In the genomic region with DNA sequence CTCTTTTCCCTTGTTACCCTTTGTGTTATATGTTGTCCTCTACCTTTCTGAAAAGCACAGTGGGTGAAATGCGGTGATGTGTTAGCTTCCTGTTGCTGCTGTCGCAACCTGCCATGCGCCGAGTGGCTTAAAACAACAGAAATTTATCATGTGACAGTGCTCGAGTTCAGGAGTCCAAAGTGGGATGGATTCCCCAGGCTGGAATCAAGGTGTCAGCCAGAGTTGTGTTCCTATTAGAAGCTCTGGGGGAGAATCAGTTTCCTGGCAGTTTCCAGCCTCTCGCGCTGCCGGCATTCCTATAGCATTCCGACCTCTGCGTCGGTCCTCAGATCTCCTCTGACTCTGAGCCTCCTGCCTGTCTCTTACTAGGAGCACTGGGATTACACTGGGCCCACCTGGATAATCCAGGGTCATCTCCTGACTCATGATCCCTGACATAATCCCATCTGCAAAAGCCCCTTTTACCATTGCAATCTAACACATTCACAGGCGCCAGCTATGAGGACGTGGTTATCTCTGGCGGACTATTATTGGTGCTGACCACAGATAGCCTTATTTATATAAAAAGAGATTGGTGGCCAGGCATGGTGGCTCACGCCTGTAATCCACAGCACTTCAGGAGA, we compare ENCODE assay signal across 16 cellular contexts.
DNase-seq lines count a peak whose midpoint lies in the region; ATAC-seq and TF ChIP-seq lines count a peak whose summit lies in the region.
"Had no signal": no experiment of that assay in that cellular context is flagged by ENCODE, and none has a peak within 500 bp of the region (broad histone marks: within the 10 kb centered on the region; RNA-seq: fewer than 3 reads in every experiment).

No MANE protein-coding gene starts in this region.

- peaks cover 5% of the 10 kb centered on the region for H3K36me3 Mint-ChIP-seq in T-helper 17 cell (ENCODE audit: low read depth)
- peaks cover 4% of the 10 kb centered on the region for H3K36me3 Mint-ChIP-seq in neural progenitor cell

- intact Hi-C loops in left ventricle myocardium inferior (cut with micrococcal nuclease) (no loop called here), body of pancreas (cut with DNase I) (no loop called here)

- H3K79me2 ChIP-seq in neural progenitor cell (ENCODE audit: low read depth), result peaks cover 42% of the 10 kb centered on the region

- no peaks in the 10 kb centered on the region for H3K27me3 ChIP-seq in left ventricle myocardium inferior (ENCODE audit: low read depth)
- H3K27me3 ChIP-seq in neural progenitor cell, result no peaks in the 10 kb centered on the region
- no peaks in the 10 kb centered on the region for H3K27me3 ChIP-seq in body of pancreas

- peak overlapping the region; percentile 78 for H3K27ac Mint-ChIP-seq in T-helper 17 cell
- H3K27ac Mint-ChIP-seq in neural progenitor cell, result no peak overlapping the region
- H3K27ac Mint-ChIP-seq: B cell had no signal

- no peak overlapping the region for H3K9ac ChIP-seq in neural progenitor cell

- H3K4me2 ChIP-seq in neural progenitor cell, result no peak overlapping the region

- H2AFZ ChIP-seq in neural progenitor cell (replicated peaks), result no peak overlapping the region

- no peaks in the 10 kb centered on the region for H3K9me3 Mint-ChIP-seq in neural progenitor cell
- H3K9me3 Mint-ChIP-seq: naive thymus-derived CD4-positive, alpha-beta T cell had no signal

- no peak overlapping the region for H3K4me3 Mint-ChIP-seq in T-helper 17 cell
- H3K4me3 Mint-ChIP-seq in neural progenitor cell, result no peak overlapping the region
- H3K4me3 Mint-ChIP-seq: B cell; naive thymus-derived CD4-positive, alpha-beta T cell had no signal

- H3F3A ChIP-seq in neural progenitor cell (ENCODE audit: low read depth), result no peaks in the 10 kb centered on the region

- DNase-seq in ELF-1 (ENCODE audit: low read depth, low spot score), result peak; percentile 67
- no peak for DNase-seq in T-helper 17 cell
- peak; percentile 44 for DNase-seq in left ventricle myocardium inferior
- DNase-seq in neural progenitor cell (ENCODE audit: low spot score), result peak; percentile 34
- no peak for DNase-seq in COLO668 (lab: John Stamatoyannopoulos, UW; ENCODE audit: unreplicated experiment)
- no peak for DNase-seq in NCI-H1436 treated with DMSO at 0.1 percent for 48 hours (lab: John Stamatoyannopoulos, UW)
- no peak for DNase-seq in ACHN
- no peak for DNase-seq in body of pancreas
- DNase-seq: activated T-cell treated with anti-CD3 and anti-CD28 coated beads, Interleukin-2, amount 50 U/mL, for 1 hour; foreskin fibroblast; naive thymus-derived CD4-positive, alpha-beta T cell; NCI-H2107; stimulated activated naive CD4-positive, alpha-beta T cell treated with Interleukin-2 at 50 U/mL for 16 hours had no signal

- H4K20me1 ChIP-seq in neural progenitor cell (ENCODE audit: low read depth), result peaks cover 37% of the 10 kb centered on the region

- H3K4me1 Mint-ChIP-seq in T-helper 17 cell (peaks cover 17% of the 10 kb centered on the region), neural progenitor cell (peaks cover 8% of the 10 kb centered on the region)

- H3K27me3 Mint-ChIP-seq in T-helper 17 cell (no peaks in the 10 kb centered on the region), neural progenitor cell (ENCODE audit: insufficient read depth, low read depth) (peaks cover 4% of the 10 kb centered on the region)
- H3K27me3 Mint-ChIP-seq: B cell; naive thymus-derived CD4-positive, alpha-beta T cell had no signal

- no peak for TF ChIP-seq CTCF in left ventricle myocardium inferior (IDR thresholded peaks at IDR 0.05; ENCODE audit: borderline replicate concordance)
- no peak for TF ChIP-seq CTCF in neural progenitor cell (IDR thresholded peaks at IDR 0.05)
- TF ChIP-seq CTCF in body of pancreas (IDR thresholded peaks at IDR 0.05), result no peak

- peaks cover 23% of the 10 kb centered on the region for H3K4me1 ChIP-seq in left ventricle myocardium inferior
- no peaks in the 10 kb centered on the region for H3K4me1 ChIP-seq in neural progenitor cell
- no peaks in the 10 kb centered on the region for H3K4me1 ChIP-seq in body of pancreas

- WGBS in body of pancreas, 2 donors, result 78 to 91% methylated on average over 14 to 15 of the region's 15 CpGs

- H3K9me3 ChIP-seq in T-helper 17 cell (ENCODE audit: control insufficient read depth, low read length, poor library complexity, severe bottlenecking) (no peaks in the 10 kb centered on the region), left ventricle myocardium inferior (replicated peaks) (no peaks in the 10 kb centered on the region), neural progenitor cell (ENCODE audit: low read depth) (no peaks in the 10 kb centered on the region), body of pancreas (no peaks in the 10 kb centered on the region)

- no peak for ATAC-seq in T-helper 17 cell
- ATAC-seq in body of pancreas, result no peak
- ATAC-seq: naive thymus-derived CD4-positive, alpha-beta T cell; sciatic nerve had no signal

- H3K4me3 ChIP-seq in left ventricle myocardium inferior (no peak overlapping the region), neural progenitor cell (no peak overlapping the region), body of pancreas (no peak overlapping the region)
- H3K4me3 ChIP-seq: SK-N-MC had no signal

- in situ Hi-C loops in ACHN (cut with HindIII; ENCODE audit: low pct_ligation_motif_present, low pct_unique_long_range_greater_than_20kb, low sequenced_read_pairs), result no loop called here

- H3K27ac ChIP-seq in left ventricle myocardium inferior (replicated peaks), result peak overlapping the region; percentile 87
- no peak overlapping the region for H3K27ac ChIP-seq in neural progenitor cell
- H3K27ac ChIP-seq in body of pancreas, result no peak overlapping the region
- H3K27ac ChIP-seq: SK-N-MC had no signal

- TF ChIP-seq POLR2A in body of pancreas (IDR thresholded peaks at IDR 0.05), result no peak

- peaks cover 20% of the 10 kb centered on the region for H3K36me3 ChIP-seq in left ventricle myocardium inferior
- H3K36me3 ChIP-seq in neural progenitor cell, result no peaks in the 10 kb centered on the region
- H3K36me3 ChIP-seq in body of pancreas (replicated peaks in 1 of 2; ENCODE audit: insufficient read depth in 1 of 2, low read depth in 2 of 2), result no peaks in the 10 kb centered on the region

Comparison
In these comparisons a context has a peak if more than half of its experiments do, and no peak if none do; other contexts are left out.
1. DNase-seq: peak in ELF-1 (single experiment), left ventricle myocardium inferior (single experiment) and neural progenitor cell (single experiment); none in T-helper 17 cell (0 of 3), COLO668 (single experiment), NCI-H1436 treated with DMSO at 0.1 percent for 48 hours (single experiment), ACHN (single experiment) and body of pancreas (0 of 4).